8 cellular contexts compared by ENCODE assay signal in genomic region chr20:24993337-24994185, GRCh38. TPM values are rescaled to one million over a fixed set of nuclear protein-coding genes. Genes with fewer than 3 reads are reported as not detected.
A peak's percentile ranks its signal among the peaks of the same experiment; 100 is the strongest.
DNase-seq lines count a peak whose midpoint lies in the region; ATAC-seq and TF ChIP-seq lines count a peak whose summit lies in the region.

No MANE protein-coding gene starts in this region.

- H3K27me3 ChIP-seq in CD4-positive, alpha-beta memory T cell (ENCODE audit: insufficient read depth, low read length): no peaks in the 10 kb centered on the region
- H3K27me3 ChIP-seq in ectodermal cell (ENCODE audit: control insufficient read depth, insufficient read depth, low read length, poor library complexity, severe bottlenecking): peaks cover 11% of the 10 kb centered on the region
- H3K27me3 ChIP-seq in vagina: no peaks in the 10 kb centered on the region

- peaks cover 5 to 11% of the 10 kb centered on the region in 2 donors for H3K36me3 Mint-ChIP-seq in CD4-positive, alpha-beta memory T cell

- TF ChIP-seq POLR2A in vagina (IDR thresholded peaks at IDR 0.05): no peak

- peak overlapping the region; percentile 93 to 98 (median 95) for H3K4me3 Mint-ChIP-seq in CD4-positive, alpha-beta memory T cell

- WGBS in ectodermal cell, 2 experiments: 86 to 88% methylated on average over 9 of the region's 9 CpGs

- no peak for DNase-seq in CD4-positive, alpha-beta memory T cell
- peak; percentile 65 for DNase-seq in HT1080 (ENCODE audit: low read depth)
- peak; percentile 85 for DNase-seq in RKO (ENCODE audit: low spot score)
- peak; percentile 55 for DNase-seq in middle frontal gyrus (ENCODE audit: extremely low spot score, low spot score)
- DNase-seq in vagina (ENCODE audit: extremely low spot score in 2 of 2): peak in 1 of 2 donors; percentile 62
- no peak for DNase-seq in stimulated activated CD4-positive, alpha-beta T cell treated with anti-CD3 and anti-CD28 coated beads, Interleukin-1b, Interleukin-23, amount 100 ng/mL, for 48 hours

- CTCF ChIA-PET in CD4-positive, alpha-beta memory T cell (lab: Charles Lee; ENCODE audit: partially characterized antibody): interaction anchor here (0.9 to 10.2 kb wide), 23 partner anchors 8 to 406 kb away, joined by 3 to 260 read pairs (median 5); partner anchors contain the start of gene ACSS1

- no peaks in the 10 kb centered on the region for H3K27me3 Mint-ChIP-seq in CD4-positive, alpha-beta memory T cell

- H3K9me3 ChIP-seq in CD4-positive, alpha-beta memory T cell (ENCODE audit: control insufficient read depth in 1 of 2, low read length in 2 of 2): no peaks in the 10 kb centered on the region
- H3K9me3 ChIP-seq in ectodermal cell (ENCODE audit: control insufficient read depth, low read length): no peaks in the 10 kb centered on the region
- H3K9me3 ChIP-seq in vagina: no peaks in the 10 kb centered on the region

- H3K4me1 Mint-ChIP-seq in CD4-positive, alpha-beta memory T cell: peaks cover 28 to 63% (median 48%) of the 10 kb centered on the region in 4 donors

- H3K4me1 ChIP-seq in CD4-positive, alpha-beta memory T cell (ENCODE audit: insufficient read depth, low read length): peaks cover 47% of the 10 kb centered on the region
- H3K4me1 ChIP-seq in ectodermal cell (ENCODE audit: control insufficient read depth, insufficient read depth, low read length) (peaks cover 7% of the 10 kb centered on the region), vagina (peaks cover 40% of the 10 kb centered on the region)

- POLR2A ChIA-PET in CD4-positive, alpha-beta memory T cell (lab: Charles Lee; ENCODE audit: partially characterized antibody): interaction anchor here (0.6 to 5.7 kb wide), 15 partner anchors 13 to 1635 kb away, joined by 3 to 60 read pairs (median 3); partner anchors contain the start of genes ABHD12, ACSS1, CST7 and ENTPD6

- H3K9me3 Mint-ChIP-seq in CD4-positive, alpha-beta memory T cell: peaks cover 0 to 2% (median 0%) of the 10 kb centered on the region in 8 donors

- ATAC-seq in HG03280 (IDR thresholded peaks at IDR 0.05; ENCODE audit: unreplicated experiment): no peak

- intact Hi-C loops in CD4-positive, alpha-beta memory T cell (cut with micrococcal nuclease): loop anchor here (1.0 to 10.0 kb wide), 8 partner anchors 65 to 1641 kb away; partner anchors contain the start of genes ABHD12, ACSS1, NXT1 and PYGB
- intact Hi-C loops in vagina (cut with DNase I): loop anchor here (2.0 to 10.0 kb wide), 3 partner anchors 71 to 401 kb away; partner anchors contain the start of gene ABHD12

- TF ChIP-seq CTCF in vagina (IDR thresholded peaks at IDR 0.05): peak in 1 of 3 experiments; percentile 20

- H3K27ac ChIP-seq in CD4-positive, alpha-beta memory T cell (ENCODE audit: low read depth, low read length): peak overlapping the region; percentile 96
- H3K27ac ChIP-seq in ectodermal cell (ENCODE audit: insufficient read depth, low read depth, low read length, poor library complexity, severe bottlenecking): no peak overlapping the region
- H3K27ac ChIP-seq in vagina: peak overlapping the region; percentile 89

- no peaks in the 10 kb centered on the region for H3K36me3 ChIP-seq in CD4-positive, alpha-beta memory T cell (ENCODE audit: insufficient read depth, low read length)
- H3K36me3 ChIP-seq in ectodermal cell (ENCODE audit: control insufficient read depth, insufficient read depth, low read length): no peaks in the 10 kb centered on the region
- no peaks in the 10 kb centered on the region for H3K36me3 ChIP-seq in vagina

- peak overlapping the region; percentile 55 to 93 for H3K4me3 ChIP-seq in CD4-positive, alpha-beta memory T cell (ENCODE audit: low read length in 2 of 2)
- H3K4me3 ChIP-seq in ectodermal cell (ENCODE audit: insufficient read depth, low read depth, low read length) (peak overlapping the region; percentile 82), vagina (peak overlapping the region; percentile 89 to 92)

- peak overlapping the region; percentile 95 to 99 (median 97) for H3K27ac Mint-ChIP-seq in CD4-positive, alpha-beta memory T cell

RNA-seq across cellular contexts. Expression of gene APMAP, which starts 1.0 kb away (rescaled TPM):
- 10 to 100 TPM; 48.4 to 50.0 TPM for total RNA-seq in CD4-positive, alpha-beta memory T cell
- polyA plus RNA-seq in CD4-positive, alpha-beta memory T cell: 100 to 1,000 TPM in 1 of 2 donors, 10 to 100 TPM in 1; 70.7 to 130 TPM
- 173 and 180 TPM in 2 replicates for total RNA-seq in HT1080 (2014; rRNA removed; shearing (Covaris generic))
- 190 and 194 TPM in 2 replicates for polyA plus RNA-seq in HT1080 (2015; cell fraction: cytosol; rRNA removed)
- 243 and 247 TPM in 2 replicates for polyA plus RNA-seq in HT1080 (2015; cell fraction: nucleus; rRNA removed)
- polyA plus RNA-seq in ectodermal cell (2013, experiment 1 of 4): 109 TPM
- polyA plus RNA-seq in ectodermal cell (2013, experiment 2 of 4): 101 TPM
- polyA plus RNA-seq in ectodermal cell (2013, experiment 3 of 4): 81.9 TPM
- polyA plus RNA-seq in ectodermal cell (2013, experiment 4 of 4): 88.0 TPM
- total RNA-seq in vagina: 29.7 TPM

RNA-seq across cellular contexts. Expression of gene CST7, which starts 44.5 kb away (rescaled TPM):
- 10 to 100 TPM; 23.2 to 23.3 TPM for total RNA-seq in CD4-positive, alpha-beta memory T cell
- polyA plus RNA-seq in CD4-positive, alpha-beta memory T cell: 10 to 100 TPM; 57.7 to 62.8 TPM
- total RNA-seq in HT1080 (2014; rRNA removed; shearing (Covaris generic)): 0.60 and 1.0 TPM in 2 replicates
- polyA plus RNA-seq in HT1080 (2015; cell fraction: cytosol; rRNA removed): 1.4 and 1.7 TPM in 2 replicates
- polyA plus RNA-seq in HT1080 (2015; cell fraction: nucleus; rRNA removed): 0.25 and 0.68 TPM in 2 replicates
- not detected for polyA plus RNA-seq in ectodermal cell (2013, experiment 1 of 4)
- polyA plus RNA-seq in ectodermal cell (2013, experiment 2 of 4): not detected
- not detected for polyA plus RNA-seq in ectodermal cell (2013, experiment 3 of 4)
- polyA plus RNA-seq in ectodermal cell (2013, experiment 4 of 4): not detected
- 3.7 TPM for total RNA-seq in vagina

Comparison
In these comparisons a context has a peak if more than half of its experiments do, and no peak if none do; other contexts are left out.
1. DNase-seq: peak in HT1080 (single experiment), RKO (single experiment) and middle frontal gyrus (single experiment); none in CD4-positive, alpha-beta memory T cell (0 of 5) and stimulated activated CD4-positive, alpha-beta T cell treated with anti-CD3 and anti-CD28 coated beads, Interleukin-1b, Interleukin-23, amount 100 ng/mL, for 48 hours (single experiment).
2. Peak in every context shown above with its lines, with median percentiles within 50 percentile points of each other: H3K4me3 ChIP-seq.